In the genomic region with DNA sequence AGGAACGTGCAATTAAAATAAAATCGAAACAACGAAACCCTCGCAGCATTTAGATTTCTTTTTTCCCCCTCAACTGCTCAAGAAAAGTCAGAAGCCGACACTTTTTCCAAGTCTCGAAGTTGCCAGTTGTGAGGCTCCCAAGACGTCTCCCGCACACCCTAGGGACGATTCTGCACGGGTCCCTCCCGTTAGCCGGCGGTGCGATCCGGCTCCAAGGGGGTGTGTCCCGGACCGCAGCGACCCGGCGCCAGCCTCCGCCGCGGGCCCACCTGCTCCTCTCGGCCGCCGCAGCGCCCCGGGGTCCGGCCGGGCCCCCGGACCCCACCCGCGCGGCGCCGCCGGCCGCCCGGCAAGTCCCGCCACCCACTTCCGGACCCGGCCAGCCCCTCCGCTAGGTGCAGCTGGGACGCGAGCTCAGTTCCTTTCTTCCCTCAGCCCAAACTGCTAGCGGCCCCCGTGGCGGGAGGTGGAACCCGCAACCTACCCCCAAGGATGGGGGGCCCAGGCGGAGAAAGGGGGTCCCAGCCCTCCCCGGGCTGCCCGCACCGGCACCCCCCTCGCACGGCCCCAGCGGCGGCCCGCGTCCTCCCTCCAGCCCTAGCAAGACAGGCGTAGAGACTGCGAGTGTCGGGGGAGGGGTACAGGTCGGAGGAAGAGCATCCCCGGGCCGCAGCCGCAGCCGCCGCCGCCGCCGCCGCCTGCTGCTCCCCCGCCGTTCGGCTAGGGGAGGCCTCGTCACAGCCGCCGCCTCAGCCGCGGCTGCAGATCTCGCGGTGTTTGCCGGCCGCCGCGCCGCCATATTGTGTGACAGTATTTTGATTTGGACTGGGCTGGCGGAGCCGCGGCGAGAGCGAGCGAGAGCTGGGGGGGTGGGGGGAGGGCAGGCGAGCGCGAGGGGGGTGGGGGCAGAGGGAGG, we compare ENCODE assay signal across 8 cellular contexts. TPM values are rescaled to one million over a fixed set of nuclear protein-coding genes. Genes with fewer than 3 reads are reported as not detected.
A peak's percentile ranks its signal among the peaks of the same experiment; 100 is the strongest.
DNase-seq lines count a peak whose midpoint lies in the region; ATAC-seq and TF ChIP-seq lines count a peak whose summit lies in the region.

No MANE protein-coding gene starts in this region.

- H3K36me3 Mint-ChIP-seq in CD4-positive, alpha-beta T cell (ENCODE audit: low read depth), result peaks cover 14% of the 10 kb centered on the region
- H3K36me3 Mint-ChIP-seq in activated CD8-positive, alpha-beta T cell treated with anti-CD3 and anti-CD28 coated beads, Interleukin-2, amount 10 ng/mL, durations not matched to agents 7 days and 5 days (ENCODE audit: low read depth), result peaks cover 33% of the 10 kb centered on the region

- no peaks in the 10 kb centered on the region for H3K27me3 ChIP-seq in CD4-positive, alpha-beta T cell (ENCODE audit: control insufficient read depth, insufficient read depth, low read length)

- peak overlapping the region; percentile 86 for H3K27ac Mint-ChIP-seq in CD4-positive, alpha-beta T cell
- H3K27ac Mint-ChIP-seq in activated CD8-positive, alpha-beta T cell treated with anti-CD3 and anti-CD28 coated beads, Interleukin-2, amount 10 ng/mL, durations not matched to agents 7 days and 5 days, result peak overlapping the region; percentile 88

- intact Hi-C loops in CD4-positive, alpha-beta T cell (cut with DNase I, micrococcal nuclease), result loop anchor here (1.0 to 10.0 kb wide), 7 partner anchors 50 to 234 kb away; no protein-coding TSS in a partner anchor

- peak overlapping the region; percentile 95 for H3K27ac ChIP-seq in CD4-positive, alpha-beta T cell (ENCODE audit: low read depth, low read length)

- H3K4me3 Mint-ChIP-seq in CD4-positive, alpha-beta T cell, result peak overlapping the region; percentile 88
- peak overlapping the region; percentile 83 for H3K4me3 Mint-ChIP-seq in activated CD8-positive, alpha-beta T cell treated with anti-CD3 and anti-CD28 coated beads, Interleukin-2, amount 10 ng/mL, durations not matched to agents 7 days and 5 days

- peaks cover 49% of the 10 kb centered on the region for H3K4me1 Mint-ChIP-seq in CD4-positive, alpha-beta T cell (ENCODE audit: low read depth)
- H3K4me1 Mint-ChIP-seq in activated CD8-positive, alpha-beta T cell treated with anti-CD3 and anti-CD28 coated beads, Interleukin-2, amount 10 ng/mL, durations not matched to agents 7 days and 5 days (ENCODE audit: low read depth), result peaks cover 41% of the 10 kb centered on the region

- CTCF ChIA-PET in CD4-positive, alpha-beta T cell (lab: Charles Lee), result interaction anchor here (0.8 to 1.7 kb wide), 10 partner anchors 11 to 236 kb away, joined by 3 to 4 read pairs (median 3); partner anchors contain the start of gene ZC3H12D
- CTCF ChIA-PET in activated CD8-positive, alpha-beta T cell treated with anti-CD3 and anti-CD28 coated beads, Interleukin-2, amount 10 ng/mL, durations not matched to agents 7 days and 5 days (lab: Charles Lee), result interaction anchor here (0.7 to 1.5 kb wide), 10 partner anchors 31 to 288 kb away, joined by 3 to 4 read pairs (median 3); no protein-coding TSS in a partner anchor

- peak; percentile 74 for ATAC-seq in CD4-positive, alpha-beta T cell (ENCODE audit: poor library complexity)
- ATAC-seq in GM19397 (IDR thresholded peaks at IDR 0.05; ENCODE audit: unreplicated experiment) (peak; percentile 77), HG03558 (IDR thresholded peaks at IDR 0.05; ENCODE audit: extremely low read depth, unreplicated experiment) (peak; percentile 48)
- peak; percentile 79 for ATAC-seq in activated CD8-positive, alpha-beta T cell treated with anti-CD3 and anti-CD28 coated beads, Interleukin-2, amount 10 ng/mL, durations not matched to agents 7 days and 5 days

- H3K9me3 Mint-ChIP-seq in CD4-positive, alpha-beta T cell, result no peaks in the 10 kb centered on the region
- H3K9me3 Mint-ChIP-seq in activated CD8-positive, alpha-beta T cell treated with anti-CD3 and anti-CD28 coated beads, Interleukin-2, amount 10 ng/mL, durations not matched to agents 7 days and 5 days (ENCODE audit: insufficient read depth), result no peaks in the 10 kb centered on the region

- no peak for TF ChIP-seq CTCF in CD4-positive, alpha-beta T cell (IDR thresholded peaks at IDR 0.05)

- no peaks in the 10 kb centered on the region for H3K27me3 Mint-ChIP-seq in CD4-positive, alpha-beta T cell
- no peaks in the 10 kb centered on the region for H3K27me3 Mint-ChIP-seq in activated CD8-positive, alpha-beta T cell treated with anti-CD3 and anti-CD28 coated beads, Interleukin-2, amount 10 ng/mL, durations not matched to agents 7 days and 5 days (ENCODE audit: low read depth)

- H3K9me3 ChIP-seq in CD4-positive, alpha-beta T cell (ENCODE audit: control insufficient read depth, low read length), result no peaks in the 10 kb centered on the region

- POLR2A ChIA-PET in CD4-positive, alpha-beta T cell (lab: Charles Lee), result interaction anchor here (0.5 to 2.4 kb wide), 30 partner anchors 10 to 401 kb away, joined by 3 to 16 read pairs (median 3); partner anchors contain the start of gene LATS1
- POLR2A ChIA-PET in activated CD8-positive, alpha-beta T cell treated with anti-CD3 and anti-CD28 coated beads, Interleukin-2, amount 10 ng/mL, durations not matched to agents 7 days and 5 days (lab: Charles Lee), result interaction anchor here (0.6 to 3.9 kb wide), 51 partner anchors 9 to 400 kb away, joined by 3 to 34 read pairs (median 4); no protein-coding TSS in a partner anchor

- DNase-seq in CD4-positive, alpha-beta T cell, result peak; percentile 83 to 92 (median 86)
- peak; percentile 95 for DNase-seq in NCI-H82 (lab: John Stamatoyannopoulos, UW)
- DNase-seq in activated CD8-positive, alpha-beta T cell treated with anti-CD3 and anti-CD28 coated beads, Interleukin-2, amount 10 ng/mL, durations not matched to agents 7 days and 5 days, result peak; percentile 93
- DNase-seq in effector CD4-positive, alpha-beta T cell, result peak; percentile 85
- peak; percentile 85 for DNase-seq in medulla oblongata (ENCODE audit: extremely low spot score)
- peak; percentile 78 to 84 (median 80) for DNase-seq in stimulated activated CD4-positive, alpha-beta T cell treated with anti-CD3 and anti-CD28 coated beads, TNF-alpha, amount 100 ng/mL, for 48 hours (ENCODE audit: low read depth in 3 of 3)

RNA-seq across cellular contexts. Expression of gene TAB2, which starts 0.5 kb away (rescaled TPM):
- total RNA-seq in CD4-positive, alpha-beta T cell, result 100 to 1,000 TPM; 121 to 123 TPM
- total RNA-seq in activated CD8-positive, alpha-beta T cell treated with anti-CD3 and anti-CD28 coated beads, Interleukin-2, amount 10 ng/mL, durations not matched to agents 7 days and 5 days, result 100 to 1,000 TPM; 113 to 115 TPM

Comparison
In these comparisons a context has a peak if more than half of its experiments do, and no peak if none do; other contexts are left out.
1. Peak in every context shown above with its lines: DNase-seq, ATAC-seq and H3K27ac ChIP-seq.